Comparison of ENCODE assay signal across 1 cellular context in the genomic region with DNA sequence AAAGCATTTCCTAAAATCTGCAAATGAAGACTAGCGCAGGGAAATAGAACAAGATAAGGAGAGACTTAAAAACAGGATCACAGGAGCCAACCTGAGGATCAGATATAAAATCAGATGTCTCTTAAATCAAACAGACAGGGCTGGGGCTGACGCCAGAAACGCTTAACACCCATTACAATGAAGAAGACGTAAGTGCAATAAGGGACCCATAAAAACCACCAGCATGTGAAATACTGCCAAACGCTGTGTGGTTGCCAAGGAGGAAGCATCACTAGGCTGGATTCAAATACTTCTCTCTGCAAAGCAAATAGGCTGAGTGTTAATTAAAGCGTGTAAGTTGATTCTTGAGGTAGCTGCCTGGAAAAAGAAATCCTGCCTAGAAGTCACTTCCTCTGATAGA.
TF ChIP-seq lines count a peak whose summit lies in the region.

No MANE protein-coding gene starts in this region.

TF ChIP-seq in HEK293, 187 proteins besides CTCF, POLR2A, EP300 and RAD21 (continued from another document and continues in another):
- TF ChIP-seq ZNF626 (tag by site-specific recombination; IDR thresholded peaks at IDR 0.05): 0 out of 2 replicates have a peak, but pooled peaks have one; percentile 69
- TF ChIP-seq, protein P1, sequence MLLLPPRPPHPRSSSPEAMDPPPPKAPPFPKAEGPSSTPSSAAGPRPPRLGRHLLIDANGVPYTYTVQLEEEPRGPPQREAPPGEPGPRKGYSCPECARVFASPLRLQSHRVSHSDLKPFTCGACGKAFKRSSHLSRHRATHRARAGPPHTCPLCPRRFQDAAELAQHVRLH (tag by site-specific recombination; IDR thresholded peaks at IDR 0.05): 0 out of 2 replicates have a peak, but pooled peaks have one; percentile 58
- TF ChIP-seq ZNF155 (tag by site-specific recombination; IDR thresholded peaks at IDR 0.05): no peak
- TF ChIP-seq WT1 (tag by site-specific recombination; IDR thresholded peaks at IDR 0.05): peak; percentile 23; the same call in 1 of the 2 replicates
- TF ChIP-seq HOXA7 (CRISPR knock-in tag; IDR thresholded peaks at IDR 0.05; ENCODE audit: borderline replicate concordance): no peak
- peak; percentile 37; the same call in 1 of the 2 replicates for TF ChIP-seq ZBTB17 (tag by site-specific recombination; IDR thresholded peaks at IDR 0.05)
- no peak for TF ChIP-seq ZNF555 (tag by site-specific recombination; conservative IDR thresholded peaks at IDR 0.05)
- TF ChIP-seq, protein P2, sequence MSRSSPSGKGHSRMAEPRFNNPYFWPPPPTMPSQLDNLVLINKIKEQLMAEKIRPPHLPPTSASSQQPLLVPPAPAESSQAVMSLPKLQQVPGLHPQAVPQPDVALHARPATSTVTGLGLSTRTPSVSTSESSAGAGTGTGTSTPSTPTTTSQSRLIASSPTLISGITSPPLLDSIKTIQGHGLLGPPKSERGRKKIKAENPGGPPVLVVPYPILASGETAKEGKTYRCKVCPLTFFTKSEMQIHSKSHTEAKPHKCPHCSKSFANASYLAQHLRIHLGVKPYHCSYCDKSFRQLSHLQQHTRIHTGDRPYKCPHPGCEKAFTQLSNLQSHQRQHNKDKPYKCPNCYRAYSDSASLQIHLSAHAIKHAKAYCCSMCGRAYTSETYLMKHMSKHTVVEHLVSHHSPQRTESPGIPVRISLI (tag by site-specific recombination; IDR thresholded peaks at IDR 0.05): 0 out of 2 replicates have a peak, but pooled peaks have one; percentile 16
- no peak for TF ChIP-seq ZSCAN23 (tag by site-specific recombination; IDR thresholded peaks at IDR 0.05)
- TF ChIP-seq, protein P3, sequence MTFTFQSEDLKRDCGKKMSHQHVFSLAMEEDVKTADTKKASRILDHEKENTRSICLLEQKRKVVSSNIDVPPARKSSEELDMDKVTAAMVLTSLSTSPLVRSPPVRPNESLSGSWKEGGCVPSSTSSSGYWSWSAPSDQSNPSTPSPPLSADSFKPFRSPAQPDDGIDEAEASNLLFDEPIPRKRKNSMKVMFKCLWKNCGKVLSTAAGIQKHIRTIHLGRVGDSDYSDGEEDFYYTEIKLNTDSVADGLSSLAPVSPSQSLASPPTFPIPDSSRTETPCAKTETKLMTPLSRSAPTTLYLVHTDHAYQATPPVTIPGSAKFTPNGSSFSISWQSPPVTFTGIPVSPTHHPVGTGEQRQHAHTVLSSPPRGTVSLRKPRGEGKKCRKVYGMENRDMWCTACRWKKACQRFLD (tag by site-specific recombination; IDR thresholded peaks at IDR 0.05): no peak
- no peak for TF ChIP-seq SETDB1 (IDR thresholded peaks at IDR 0.05; ENCODE audit: insufficient read length, low read length)
- 0 out of 2 replicates have a peak, but pooled peaks have one; percentile 37 for TF ChIP-seq TRIM28 (IDR thresholded peaks at IDR 0.05; ENCODE audit: borderline replicate concordance, low read length)
- TF ChIP-seq SCRT2 (tag by site-specific recombination; IDR thresholded peaks at IDR 0.05): peak; percentile 66
- TF ChIP-seq ZNF335 (tag by site-specific recombination; conservative IDR thresholded peaks at IDR 0.05): no peak
- TF ChIP-seq FEZF1 (tag by site-specific recombination; IDR thresholded peaks at IDR 0.05): peak; percentile 60; the same call in 1 of the 2 replicates
- TF ChIP-seq KLF8 (tag by site-specific recombination; IDR thresholded peaks at IDR 0.05): 0 out of 2 replicates have a peak, but pooled peaks have one; percentile 39
- TF ChIP-seq GLIS1 (tag by site-specific recombination; IDR thresholded peaks at IDR 0.05): peak; percentile 44; the same call in 1 of the 2 replicates
- no peak for TF ChIP-seq ZNF561 (tag by site-specific recombination; IDR thresholded peaks at IDR 0.05; ENCODE audit: borderline replicate concordance)
- peak; percentile 73 for TF ChIP-seq ZNF366 (tag by site-specific recombination; conservative IDR thresholded peaks at IDR 0.05)
- TF ChIP-seq, protein P4, sequence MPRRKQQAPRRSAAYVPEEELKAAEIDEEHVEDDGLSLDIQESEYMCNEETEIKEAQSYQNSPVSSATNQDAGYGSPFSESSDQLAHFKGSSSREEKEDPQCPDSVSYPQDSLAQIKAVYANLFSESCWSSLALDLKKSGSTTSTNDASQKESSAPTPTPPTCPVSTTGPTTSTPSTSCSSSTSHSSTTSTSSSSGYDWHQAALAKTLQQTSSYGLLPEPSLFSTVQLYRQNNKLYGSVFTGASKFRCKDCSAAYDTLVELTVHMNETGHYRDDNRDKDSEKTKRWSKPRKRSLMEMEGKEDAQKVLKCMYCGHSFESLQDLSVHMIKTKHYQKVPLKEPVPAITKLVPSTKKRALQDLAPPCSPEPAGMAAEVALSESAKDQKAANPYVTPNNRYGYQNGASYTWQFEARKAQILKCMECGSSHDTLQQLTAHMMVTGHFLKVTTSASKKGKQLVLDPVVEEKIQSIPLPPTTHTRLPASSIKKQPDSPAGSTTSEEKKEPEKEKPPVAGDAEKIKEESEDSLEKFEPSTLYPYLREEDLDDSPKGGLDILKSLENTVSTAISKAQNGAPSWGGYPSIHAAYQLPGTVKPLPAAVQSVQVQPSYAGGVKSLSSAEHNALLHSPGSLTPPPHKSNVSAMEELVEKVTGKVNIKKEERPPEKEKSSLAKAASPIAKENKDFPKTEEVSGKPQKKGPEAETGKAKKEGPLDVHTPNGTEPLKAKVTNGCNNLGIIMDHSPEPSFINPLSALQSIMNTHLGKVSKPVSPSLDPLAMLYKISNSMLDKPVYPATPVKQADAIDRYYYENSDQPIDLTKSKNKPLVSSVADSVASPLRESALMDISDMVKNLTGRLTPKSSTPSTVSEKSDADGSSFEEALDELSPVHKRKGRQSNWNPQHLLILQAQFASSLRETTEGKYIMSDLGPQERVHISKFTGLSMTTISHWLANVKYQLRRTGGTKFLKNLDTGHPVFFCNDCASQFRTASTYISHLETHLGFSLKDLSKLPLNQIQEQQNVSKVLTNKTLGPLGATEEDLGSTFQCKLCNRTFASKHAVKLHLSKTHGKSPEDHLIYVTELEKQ (tag by site-specific recombination; IDR thresholded peaks at IDR 0.05; ENCODE audit: borderline replicate concordance): peak; percentile 62; the same call in 1 of the 2 replicates
- no peak for TF ChIP-seq EGR2 (tag by site-specific recombination; IDR thresholded peaks at IDR 0.05; ENCODE audit: low read depth)
- TF ChIP-seq BCL11B (tag by site-specific recombination; IDR thresholded peaks at IDR 0.05; ENCODE audit: low read depth): peak; percentile 43; the same call in 1 of the 2 replicates
- peak; percentile 94 for TF ChIP-seq OSR2 (tag by site-specific recombination; IDR thresholded peaks at IDR 0.05)
- TF ChIP-seq ZNF629 (tag by site-specific recombination; IDR thresholded peaks at IDR 0.05): peak; percentile 65; the same call in 1 of the 2 replicates
- TF ChIP-seq, protein P5, sequence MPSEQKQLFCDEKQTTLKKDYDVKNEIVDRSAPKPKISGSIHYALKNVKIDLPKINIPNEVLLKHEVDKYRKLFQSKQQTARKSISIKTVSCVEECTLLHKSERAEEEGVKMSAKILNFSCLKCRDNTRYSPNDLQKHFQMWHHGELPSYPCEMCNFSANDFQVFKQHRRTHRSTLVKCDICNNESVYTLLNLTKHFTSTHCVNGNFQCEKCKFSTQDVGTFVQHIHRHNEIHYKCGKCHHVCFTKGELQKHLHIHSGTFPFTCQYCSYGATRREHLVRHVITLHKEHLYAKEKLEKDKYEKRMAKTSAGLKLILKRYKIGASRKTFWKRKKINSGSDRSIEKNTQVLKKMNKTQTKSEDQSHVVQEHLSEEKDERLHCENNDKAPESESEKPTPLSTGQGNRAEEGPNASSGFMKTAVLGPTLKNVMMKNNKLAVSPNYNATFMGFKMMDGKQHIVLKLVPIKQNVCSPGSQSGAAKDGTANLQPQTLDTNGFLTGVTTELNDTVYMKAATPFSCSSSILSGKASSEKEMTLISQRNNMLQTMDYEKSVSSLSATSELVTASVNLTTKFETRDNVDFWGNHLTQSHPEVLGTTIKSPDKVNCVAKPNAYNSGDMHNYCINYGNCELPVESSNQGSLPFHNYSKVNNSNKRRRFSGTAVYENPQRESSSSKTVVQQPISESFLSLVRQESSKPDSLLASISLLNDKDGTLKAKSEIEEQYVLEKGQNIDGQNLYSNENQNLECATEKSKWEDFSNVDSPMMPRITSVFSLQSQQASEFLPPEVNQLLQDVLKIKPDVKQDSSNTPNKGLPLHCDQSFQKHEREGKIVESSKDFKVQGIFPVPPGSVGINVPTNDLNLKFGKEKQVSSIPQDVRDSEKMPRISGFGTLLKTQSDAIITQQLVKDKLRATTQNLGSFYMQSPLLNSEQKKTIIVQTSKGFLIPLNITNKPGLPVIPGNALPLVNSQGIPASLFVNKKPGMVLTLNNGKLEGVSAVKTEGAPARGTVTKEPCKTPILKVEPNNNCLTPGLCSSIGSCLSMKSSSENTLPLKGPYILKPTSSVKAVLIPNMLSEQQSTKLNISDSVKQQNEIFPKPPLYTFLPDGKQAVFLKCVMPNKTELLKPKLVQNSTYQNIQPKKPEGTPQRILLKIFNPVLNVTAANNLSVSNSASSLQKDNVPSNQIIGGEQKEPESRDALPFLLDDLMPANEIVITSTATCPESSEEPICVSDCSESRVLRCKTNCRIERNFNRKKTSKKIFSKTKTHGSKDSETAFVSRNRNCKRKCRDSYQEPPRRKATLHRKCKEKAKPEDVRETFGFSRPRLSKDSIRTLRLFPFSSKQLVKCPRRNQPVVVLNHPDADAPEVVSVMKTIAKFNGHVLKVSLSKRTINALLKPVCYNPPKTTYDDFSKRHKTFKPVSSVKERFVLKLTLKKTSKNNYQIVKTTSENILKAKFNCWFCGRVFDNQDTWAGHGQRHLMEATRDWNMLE (tag by site-specific recombination; conservative IDR thresholded peaks at IDR 0.05; ENCODE audit: low read depth): no peak
- TF ChIP-seq ZNF239 (tag by site-specific recombination; IDR thresholded peaks at IDR 0.05): peak; percentile 35; the same call in 1 of the 2 replicates
- TF ChIP-seq GLI4 (tag by site-specific recombination; IDR thresholded peaks at IDR 0.05): no peak
- TF ChIP-seq ZNF501 (tag by site-specific recombination; IDR thresholded peaks at IDR 0.05): no peak
- TF ChIP-seq, protein P6, sequence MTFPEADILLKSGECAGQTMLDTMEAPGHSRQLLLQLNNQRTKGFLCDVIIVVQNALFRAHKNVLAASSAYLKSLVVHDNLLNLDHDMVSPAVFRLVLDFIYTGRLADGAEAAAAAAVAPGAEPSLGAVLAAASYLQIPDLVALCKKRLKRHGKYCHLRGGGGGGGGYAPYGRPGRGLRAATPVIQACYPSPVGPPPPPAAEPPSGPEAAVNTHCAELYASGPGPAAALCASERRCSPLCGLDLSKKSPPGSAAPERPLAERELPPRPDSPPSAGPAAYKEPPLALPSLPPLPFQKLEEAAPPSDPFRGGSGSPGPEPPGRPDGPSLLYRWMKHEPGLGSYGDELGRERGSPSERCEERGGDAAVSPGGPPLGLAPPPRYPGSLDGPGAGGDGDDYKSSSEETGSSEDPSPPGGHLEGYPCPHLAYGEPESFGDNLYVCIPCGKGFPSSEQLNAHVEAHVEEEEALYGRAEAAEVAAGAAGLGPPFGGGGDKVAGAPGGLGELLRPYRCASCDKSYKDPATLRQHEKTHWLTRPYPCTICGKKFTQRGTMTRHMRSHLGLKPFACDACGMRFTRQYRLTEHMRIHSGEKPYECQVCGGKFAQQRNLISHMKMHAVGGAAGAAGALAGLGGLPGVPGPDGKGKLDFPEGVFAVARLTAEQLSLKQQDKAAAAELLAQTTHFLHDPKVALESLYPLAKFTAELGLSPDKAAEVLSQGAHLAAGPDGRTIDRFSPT (tag by site-specific recombination; IDR thresholded peaks at IDR 0.05): no peak
- TF ChIP-seq, protein P7, sequence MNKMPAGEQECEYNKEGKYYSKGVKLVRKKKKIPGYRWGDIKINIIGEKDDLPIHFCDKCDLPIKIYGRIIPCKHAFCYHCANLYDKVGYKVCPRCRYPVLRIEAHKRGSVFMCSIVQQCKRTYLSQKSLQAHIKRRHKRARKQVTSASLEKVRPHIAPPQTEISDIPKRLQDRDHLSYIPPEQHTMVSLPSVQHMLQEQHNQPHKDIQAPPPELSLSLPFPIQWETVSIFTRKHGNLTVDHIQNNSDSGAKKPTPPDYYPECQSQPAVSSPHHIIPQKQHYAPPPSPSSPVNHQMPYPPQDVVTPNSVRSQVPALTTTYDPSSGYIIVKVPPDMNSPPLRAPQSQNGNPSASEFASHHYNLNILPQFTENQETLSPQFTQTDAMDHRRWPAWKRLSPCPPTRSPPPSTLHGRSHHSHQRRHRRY (tag by site-specific recombination; IDR thresholded peaks at IDR 0.05): no peak
- TF ChIP-seq, protein P8, sequence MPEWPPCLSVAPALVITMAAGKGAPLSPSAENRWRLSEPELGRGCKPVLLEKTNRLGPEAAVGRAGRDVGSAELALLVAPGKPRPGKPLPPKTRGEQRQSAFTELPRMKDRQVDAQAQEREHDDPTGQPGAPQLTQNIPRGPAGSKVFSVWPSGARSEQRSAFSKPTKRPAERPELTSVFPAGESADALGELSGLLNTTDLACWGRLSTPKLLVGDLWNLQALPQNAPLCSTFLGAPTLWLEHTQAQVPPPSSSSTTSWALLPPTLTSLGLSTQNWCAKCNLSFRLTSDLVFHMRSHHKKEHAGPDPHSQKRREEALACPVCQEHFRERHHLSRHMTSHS (tag by site-specific recombination; IDR thresholded peaks at IDR 0.05): no peak
- TF ChIP-seq, protein P9, sequence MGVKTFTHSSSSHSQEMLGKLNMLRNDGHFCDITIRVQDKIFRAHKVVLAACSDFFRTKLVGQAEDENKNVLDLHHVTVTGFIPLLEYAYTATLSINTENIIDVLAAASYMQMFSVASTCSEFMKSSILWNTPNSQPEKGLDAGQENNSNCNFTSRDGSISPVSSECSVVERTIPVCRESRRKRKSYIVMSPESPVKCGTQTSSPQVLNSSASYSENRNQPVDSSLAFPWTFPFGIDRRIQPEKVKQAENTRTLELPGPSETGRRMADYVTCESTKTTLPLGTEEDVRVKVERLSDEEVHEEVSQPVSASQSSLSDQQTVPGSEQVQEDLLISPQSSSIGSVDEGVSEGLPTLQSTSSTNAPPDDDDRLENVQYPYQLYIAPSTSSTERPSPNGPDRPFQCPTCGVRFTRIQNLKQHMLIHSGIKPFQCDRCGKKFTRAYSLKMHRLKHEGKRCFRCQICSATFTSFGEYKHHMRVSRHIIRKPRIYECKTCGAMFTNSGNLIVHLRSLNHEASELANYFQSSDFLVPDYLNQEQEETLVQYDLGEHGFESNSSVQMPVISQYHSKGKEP (tag by site-specific recombination; IDR thresholded peaks at IDR 0.05): peak; percentile 81
- no peak for TF ChIP-seq ZNF768 (tag by site-specific recombination; IDR thresholded peaks at IDR 0.05)
- TF ChIP-seq ZNF292 (tag by site-specific recombination; IDR thresholded peaks at IDR 0.05; ENCODE audit: borderline replicate concordance, low read depth): no peak
- TF ChIP-seq, protein P10, sequence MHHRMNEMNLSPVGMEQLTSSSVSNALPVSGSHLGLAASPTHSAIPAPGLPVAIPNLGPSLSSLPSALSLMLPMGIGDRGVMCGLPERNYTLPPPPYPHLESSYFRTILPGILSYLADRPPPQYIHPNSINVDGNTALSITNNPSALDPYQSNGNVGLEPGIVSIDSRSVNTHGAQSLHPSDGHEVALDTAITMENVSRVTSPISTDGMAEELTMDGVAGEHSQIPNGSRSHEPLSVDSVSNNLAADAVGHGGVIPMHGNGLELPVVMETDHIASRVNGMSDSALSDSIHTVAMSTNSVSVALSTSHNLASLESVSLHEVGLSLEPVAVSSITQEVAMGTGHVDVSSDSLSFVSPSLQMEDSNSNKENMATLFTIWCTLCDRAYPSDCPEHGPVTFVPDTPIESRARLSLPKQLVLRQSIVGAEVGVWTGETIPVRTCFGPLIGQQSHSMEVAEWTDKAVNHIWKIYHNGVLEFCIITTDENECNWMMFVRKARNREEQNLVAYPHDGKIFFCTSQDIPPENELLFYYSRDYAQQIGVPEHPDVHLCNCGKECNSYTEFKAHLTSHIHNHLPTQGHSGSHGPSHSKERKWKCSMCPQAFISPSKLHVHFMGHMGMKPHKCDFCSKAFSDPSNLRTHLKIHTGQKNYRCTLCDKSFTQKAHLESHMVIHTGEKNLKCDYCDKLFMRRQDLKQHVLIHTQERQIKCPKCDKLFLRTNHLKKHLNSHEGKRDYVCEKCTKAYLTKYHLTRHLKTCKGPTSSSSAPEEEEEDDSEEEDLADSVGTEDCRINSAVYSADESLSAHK (tag by site-specific recombination; IDR thresholded peaks at IDR 0.05): peak; percentile 61; the same call in 1 of the 2 replicates
- TF ChIP-seq ZNF354C (tag by site-specific recombination; IDR thresholded peaks at IDR 0.05; ENCODE audit: borderline replicate concordance, low read depth): no peak
